1 cellular context compared by ENCODE assay signal in the genomic region with DNA sequence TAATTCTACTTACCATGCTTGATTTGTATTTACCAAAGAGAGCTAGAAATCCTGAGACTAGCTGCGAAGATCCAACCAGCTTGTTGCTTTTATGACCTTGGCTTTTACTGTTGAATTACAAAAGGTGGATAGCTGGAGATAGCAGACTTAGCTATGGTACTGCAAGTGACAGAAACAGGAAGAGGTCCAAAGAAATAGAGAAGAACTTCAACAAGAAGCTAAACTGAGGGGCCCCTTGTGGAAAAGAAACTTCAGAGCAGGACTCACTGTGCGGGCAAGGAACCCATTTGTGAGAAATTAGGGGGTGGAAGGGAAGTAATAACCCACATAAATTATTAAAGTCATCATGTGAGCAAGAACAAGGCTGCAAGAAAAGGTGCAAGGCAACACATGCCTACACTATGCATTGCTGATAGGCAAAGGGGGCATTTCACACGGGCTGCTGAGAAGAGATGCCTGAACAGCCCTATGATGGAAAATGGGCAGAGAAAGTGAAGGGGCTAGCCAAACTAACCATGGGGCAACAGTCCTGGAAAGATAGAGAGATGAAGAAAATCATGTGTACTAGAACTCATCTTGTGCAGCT.
TF ChIP-seq lines count a peak whose summit lies in the region.

No MANE protein-coding gene starts in this region.

TF ChIP-seq in GM23338, 12 proteins besides CTCF, POLR2A, EP300 and RAD21 (continued from another document):
- TF ChIP-seq, protein P1, sequence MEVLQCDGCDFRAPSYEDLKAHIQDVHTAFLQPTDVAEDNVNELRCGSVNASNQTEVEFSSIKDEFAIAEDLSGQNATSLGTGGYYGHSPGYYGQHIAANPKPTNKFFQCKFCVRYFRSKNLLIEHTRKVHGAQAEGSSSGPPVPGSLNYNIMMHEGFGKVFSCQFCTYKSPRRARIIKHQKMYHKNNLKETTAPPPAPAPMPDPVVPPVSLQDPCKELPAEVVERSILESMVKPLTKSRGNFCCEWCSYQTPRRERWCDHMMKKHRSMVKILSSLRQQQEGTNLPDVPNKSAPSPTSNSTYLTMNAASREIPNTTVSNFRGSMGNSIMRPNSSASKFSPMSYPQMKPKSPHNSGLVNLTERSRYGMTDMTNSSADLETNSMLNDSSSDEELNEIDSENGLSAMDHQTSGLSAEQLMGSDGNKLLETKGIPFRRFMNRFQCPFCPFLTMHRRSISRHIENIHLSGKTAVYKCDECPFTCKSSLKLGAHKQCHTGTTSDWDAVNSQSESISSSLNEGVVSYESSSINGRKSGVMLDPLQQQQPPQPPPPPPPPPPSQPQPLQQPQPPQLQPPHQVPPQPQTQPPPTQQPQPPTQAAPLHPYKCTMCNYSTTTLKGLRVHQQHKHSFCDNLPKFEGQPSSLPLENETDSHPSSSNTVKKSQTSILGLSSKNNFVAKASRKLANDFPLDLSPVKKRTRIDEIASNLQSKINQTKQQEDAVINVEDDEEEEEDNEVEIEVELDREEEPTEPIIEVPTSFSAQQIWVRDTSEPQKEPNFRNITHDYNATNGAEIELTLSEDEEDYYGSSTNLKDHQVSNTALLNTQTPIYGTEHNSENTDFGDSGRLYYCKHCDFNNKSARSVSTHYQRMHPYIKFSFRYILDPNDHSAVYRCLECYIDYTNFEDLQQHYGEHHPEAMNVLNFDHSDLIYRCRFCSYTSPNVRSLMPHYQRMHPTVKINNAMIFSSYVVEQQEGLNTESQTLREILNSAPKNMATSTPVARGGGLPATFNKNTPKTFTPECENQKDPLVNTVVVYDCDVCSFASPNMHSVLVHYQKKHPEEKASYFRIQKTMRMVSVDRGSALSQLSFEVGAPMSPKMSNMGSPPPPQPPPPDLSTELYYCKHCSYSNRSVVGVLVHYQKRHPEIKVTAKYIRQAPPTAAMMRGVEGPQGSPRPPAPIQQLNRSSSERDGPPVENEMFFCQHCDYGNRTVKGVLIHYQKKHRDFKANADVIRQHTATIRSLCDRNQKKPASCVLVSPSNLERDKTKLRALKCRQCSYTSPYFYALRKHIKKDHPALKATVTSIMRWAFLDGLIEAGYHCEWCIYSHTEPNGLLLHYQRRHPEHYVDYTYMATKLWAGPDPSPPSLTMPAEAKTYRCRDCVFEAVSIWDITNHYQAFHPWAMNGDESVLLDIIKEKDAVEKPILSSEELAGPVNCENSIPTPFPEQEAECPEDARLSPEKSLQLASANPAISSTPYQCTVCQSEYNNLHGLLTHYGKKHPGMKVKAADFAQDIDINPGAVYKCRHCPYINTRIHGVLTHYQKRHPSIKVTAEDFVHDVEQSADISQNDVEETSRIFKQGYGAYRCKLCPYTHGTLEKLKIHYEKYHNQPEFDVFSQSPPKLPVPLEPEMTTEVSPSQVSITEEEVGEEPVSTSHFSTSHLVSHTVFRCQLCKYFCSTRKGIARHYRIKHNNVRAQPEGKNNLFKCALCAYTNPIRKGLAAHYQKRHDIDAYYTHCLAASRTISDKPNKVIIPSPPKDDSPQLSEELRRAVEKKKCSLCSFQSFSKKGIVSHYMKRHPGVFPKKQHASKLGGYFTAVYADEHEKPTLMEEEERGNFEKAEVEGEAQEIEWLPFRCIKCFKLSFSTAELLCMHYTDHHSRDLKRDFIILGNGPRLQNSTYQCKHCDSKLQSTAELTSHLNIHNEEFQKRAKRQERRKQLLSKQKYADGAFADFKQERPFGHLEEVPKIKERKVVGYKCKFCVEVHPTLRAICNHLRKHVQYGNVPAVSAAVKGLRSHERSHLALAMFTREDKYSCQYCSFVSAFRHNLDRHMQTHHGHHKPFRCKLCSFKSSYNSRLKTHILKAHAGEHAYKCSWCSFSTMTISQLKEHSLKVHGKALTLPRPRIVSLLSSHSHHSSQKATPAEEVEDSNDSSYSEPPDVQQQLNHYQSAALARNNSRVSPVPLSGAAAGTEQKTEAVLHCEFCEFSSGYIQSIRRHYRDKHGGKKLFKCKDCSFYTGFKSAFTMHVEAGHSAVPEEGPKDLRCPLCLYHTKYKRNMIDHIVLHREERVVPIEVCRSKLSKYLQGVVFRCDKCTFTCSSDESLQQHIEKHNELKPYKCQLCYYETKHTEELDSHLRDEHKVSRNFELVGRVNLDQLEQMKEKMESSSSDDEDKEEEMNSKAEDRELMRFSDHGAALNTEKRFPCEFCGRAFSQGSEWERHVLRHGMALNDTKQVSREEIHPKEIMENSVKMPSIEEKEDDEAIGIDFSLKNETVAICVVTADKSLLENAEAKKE (CRISPR knock-in tag; IDR thresholded peaks at IDR 0.05): no peak
- TF ChIP-seq, protein P2, sequence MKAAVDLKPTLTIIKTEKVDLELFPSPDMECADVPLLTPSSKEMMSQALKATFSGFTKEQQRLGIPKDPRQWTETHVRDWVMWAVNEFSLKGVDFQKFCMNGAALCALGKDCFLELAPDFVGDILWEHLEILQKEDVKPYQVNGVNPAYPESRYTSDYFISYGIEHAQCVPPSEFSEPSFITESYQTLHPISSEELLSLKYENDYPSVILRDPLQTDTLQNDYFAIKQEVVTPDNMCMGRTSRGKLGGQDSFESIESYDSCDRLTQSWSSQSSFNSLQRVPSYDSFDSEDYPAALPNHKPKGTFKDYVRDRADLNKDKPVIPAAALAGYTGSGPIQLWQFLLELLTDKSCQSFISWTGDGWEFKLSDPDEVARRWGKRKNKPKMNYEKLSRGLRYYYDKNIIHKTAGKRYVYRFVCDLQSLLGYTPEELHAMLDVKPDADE (IDR thresholded peaks at IDR 0.05): no peak
- no peak for TF ChIP-seq ZNF331 (CRISPR knock-in tag; IDR thresholded peaks at IDR 0.05; ENCODE audit: low read depth)
- TF ChIP-seq CREB1 (CRISPR knock-in tag; IDR thresholded peaks at IDR 0.05; ENCODE audit: low read depth): no peak
- TF ChIP-seq ZNF114 (CRISPR knock-in tag; IDR thresholded peaks at IDR 0.05): no peak
- no peak for TF ChIP-seq JUNB (IDR thresholded peaks at IDR 0.05; ENCODE audit: unreplicated experiment)
- TF ChIP-seq NANOG (IDR thresholded peaks at IDR 0.05; ENCODE audit: borderline replicate concordance): no peak
- TF ChIP-seq EZH2phosphoT487 (IDR thresholded peaks at IDR 0.05; ENCODE audit: unreplicated experiment): no peak
- TF ChIP-seq, protein P3, sequence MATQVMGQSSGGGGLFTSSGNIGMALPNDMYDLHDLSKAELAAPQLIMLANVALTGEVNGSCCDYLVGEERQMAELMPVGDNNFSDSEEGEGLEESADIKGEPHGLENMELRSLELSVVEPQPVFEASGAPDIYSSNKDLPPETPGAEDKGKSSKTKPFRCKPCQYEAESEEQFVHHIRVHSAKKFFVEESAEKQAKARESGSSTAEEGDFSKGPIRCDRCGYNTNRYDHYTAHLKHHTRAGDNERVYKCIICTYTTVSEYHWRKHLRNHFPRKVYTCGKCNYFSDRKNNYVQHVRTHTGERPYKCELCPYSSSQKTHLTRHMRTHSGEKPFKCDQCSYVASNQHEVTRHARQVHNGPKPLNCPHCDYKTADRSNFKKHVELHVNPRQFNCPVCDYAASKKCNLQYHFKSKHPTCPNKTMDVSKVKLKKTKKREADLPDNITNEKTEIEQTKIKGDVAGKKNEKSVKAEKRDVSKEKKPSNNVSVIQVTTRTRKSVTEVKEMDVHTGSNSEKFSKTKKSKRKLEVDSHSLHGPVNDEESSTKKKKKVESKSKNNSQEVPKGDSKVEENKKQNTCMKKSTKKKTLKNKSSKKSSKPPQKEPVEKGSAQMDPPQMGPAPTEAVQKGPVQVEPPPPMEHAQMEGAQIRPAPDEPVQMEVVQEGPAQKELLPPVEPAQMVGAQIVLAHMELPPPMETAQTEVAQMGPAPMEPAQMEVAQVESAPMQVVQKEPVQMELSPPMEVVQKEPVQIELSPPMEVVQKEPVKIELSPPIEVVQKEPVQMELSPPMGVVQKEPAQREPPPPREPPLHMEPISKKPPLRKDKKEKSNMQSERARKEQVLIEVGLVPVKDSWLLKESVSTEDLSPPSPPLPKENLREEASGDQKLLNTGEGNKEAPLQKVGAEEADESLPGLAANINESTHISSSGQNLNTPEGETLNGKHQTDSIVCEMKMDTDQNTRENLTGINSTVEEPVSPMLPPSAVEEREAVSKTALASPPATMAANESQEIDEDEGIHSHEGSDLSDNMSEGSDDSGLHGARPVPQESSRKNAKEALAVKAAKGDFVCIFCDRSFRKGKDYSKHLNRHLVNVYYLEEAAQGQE (IDR thresholded peaks at IDR 0.05; ENCODE audit: unreplicated experiment): no peak
- TF ChIP-seq EZH2 (IDR thresholded peaks at IDR 0.05; ENCODE audit: low read depth, unreplicated experiment): no peak
